9 cellular contexts compared by ENCODE assay signal in genomic region chr3:12797124-12797891, GRCh38. TPM values are rescaled to one million over a fixed set of nuclear protein-coding genes. Genes with fewer than 3 reads are reported as not detected.
DNase-seq lines count a peak whose midpoint lies in the region; ATAC-seq and TF ChIP-seq lines count a peak whose summit lies in the region.
"Had no signal": no experiment of that assay in that cellular context is flagged by ENCODE, and none has a peak within 500 bp of the region (broad histone marks: within the 10 kb centered on the region; RNA-seq: fewer than 3 reads in every experiment).

No MANE protein-coding gene starts in this region.

- H3K36me3 ChIP-seq in SK-N-SH (replicated peaks in 1 of 2; ENCODE audit: control insufficient read depth in 1 of 2, insufficient read depth in 2 of 2, low read length in 1 of 2) = no peaks in the 10 kb centered on the region
- H3K36me3 ChIP-seq in suprapubic skin = no peaks in the 10 kb centered on the region

- ATAC-seq in SK-N-SH treated with all-trans-retinoic acid at 6 μM for 48 hours (no peak), GM19463 (IDR thresholded peaks at IDR 0.05; ENCODE audit: unreplicated experiment) (no peak)

- CTCF ChIA-PET in SK-N-SH (lab: Yijun Ruan, JAX) = interaction anchor here (0.7 to 3.2 kb wide), 8 partner anchors 9 to 295 kb away, joined by 3 to 29 read pairs (median 4); no protein-coding TSS in a partner anchor
- CTCF ChIA-PET in Calu3 (lab: Charles Lee) = interaction anchor here (0.6 kb wide), 1 partner anchor 138 kb away, joined by 6 read pairs; no protein-coding TSS in a partner anchor

- peaks cover 7 to 11% of the 10 kb centered on the region in 2 donors for H3K4me1 Mint-ChIP-seq in immature natural killer cell
- no peaks in the 10 kb centered on the region for H3K4me1 Mint-ChIP-seq in Calu3 (ENCODE audit: low read depth, unreplicated experiment)

- POLR2A ChIA-PET in SK-N-SH (lab: Yijun Ruan, JAX) = interaction anchor here (1.7 kb wide), 1 partner anchor 13 kb away, joined by 9 read pairs; no protein-coding TSS in a partner anchor

- peaks cover 0 to 5% of the 10 kb centered on the region in 2 experiments; a peak in 2 of 4 replicates for H3K4me1 ChIP-seq in SK-N-SH (ENCODE audit: control insufficient read depth in 1 of 2, insufficient read depth in 2 of 2, low read depth in 1 of 2, low read length in 1 of 2)
- peaks cover 7% of the 10 kb centered on the region for H3K4me1 ChIP-seq in suprapubic skin

- H3K27me3 Mint-ChIP-seq in immature natural killer cell (ENCODE audit: low read depth in 3 of 3) = peaks cover 4 to 11% (median 6%) of the 10 kb centered on the region in 3 donors
- peaks cover 40% of the 10 kb centered on the region for H3K27me3 Mint-ChIP-seq in Calu3 (ENCODE audit: unreplicated experiment)

- TF ChIP-seq CTCF in SK-N-SH (IDR thresholded peaks at IDR 0.05) (no peak), astrocyte of the cerebellum (IDR thresholded peaks at IDR 0.05; ENCODE audit: low read depth, low read length, missing control alignments) (no peak), suprapubic skin (IDR thresholded peaks at IDR 0.05) (no peak), Calu3 (IDR thresholded peaks at IDR 0.05; ENCODE audit: unreplicated experiment) (no peak)

- H3K9me3 Mint-ChIP-seq in immature natural killer cell (no peaks in the 10 kb centered on the region), Calu3 (ENCODE audit: low read depth, unreplicated experiment) (no peaks in the 10 kb centered on the region)

- WGBS in SK-N-SH (ENCODE audit: low lambda C conversion rate) = 73% methylated on average over 17 of the region's 17 CpGs
- 58% methylated on average over 14 of the region's 17 CpGs for WGBS in suprapubic skin

- H4K20me1 ChIP-seq in SK-N-SH (ENCODE audit: insufficient read depth) = no peaks in the 10 kb centered on the region

- no peaks in the 10 kb centered on the region for H3K9me2 ChIP-seq in SK-N-SH

- H3K36me3 Mint-ChIP-seq in immature natural killer cell (no peaks in the 10 kb centered on the region), Calu3 (ENCODE audit: insufficient read depth, unreplicated experiment) (no peaks in the 10 kb centered on the region)

- intact Hi-C loops in Calu3 (cut with micrococcal nuclease; ENCODE audit: unreplicated experiment) = no loop called here

- 0 out of 2 replicates have a peak overlapping the region, but pooled peaks have one; percentile 74 for H3K4me2 ChIP-seq in SK-N-SH

- H3K9me3 ChIP-seq in SK-N-SH (no peaks in the 10 kb centered on the region), suprapubic skin (no peaks in the 10 kb centered on the region)

- peaks cover 3% of the 10 kb centered on the region for H3F3A ChIP-seq in SK-N-SH (replicated peaks; ENCODE audit: insufficient read depth)

- H3K4me3 Mint-ChIP-seq in immature natural killer cell = peak overlapping the region; percentile 25 to 90 (median 69)
- H3K4me3 Mint-ChIP-seq in Calu3 (ENCODE audit: low read depth, unreplicated experiment) = no peak overlapping the region

- no peak overlapping the region for H2AFZ ChIP-seq in SK-N-SH (ENCODE audit: low read depth)

- no peak overlapping the region for H3K9ac ChIP-seq in SK-N-SH

- no peaks in the 10 kb centered on the region for H3K79me2 ChIP-seq in SK-N-SH (ENCODE audit: insufficient read depth)

- no peak for DNase-seq in SK-N-SH
- no peak for DNase-seq in astrocyte of the cerebellum (ENCODE audit: low read depth)
- no peak for DNase-seq in immature natural killer cell
- no peak for DNase-seq in suprapubic skin (ENCODE audit: low spot score in 2 of 2)
- no peak for DNase-seq in Calu3
- DNase-seq in COLO668 (lab: John Stamatoyannopoulos, UW; ENCODE audit: unreplicated experiment) = no peak

- in situ Hi-C loops in astrocyte of the cerebellum (cut with HindIII; ENCODE audit: low sequenced_read_pairs) = no loop called here

- H3K27ac Mint-ChIP-seq in immature natural killer cell = peak overlapping the region in 2 of 6 donors; percentile 34 to 49
- no peak overlapping the region for H3K27ac Mint-ChIP-seq in Calu3 (ENCODE audit: unreplicated experiment)

- TF ChIP-seq RAD21 in SK-N-SH (IDR thresholded peaks at IDR 0.05; ENCODE audit: low read length) = no peak

- peak overlapping the region in 1 of 2 experiments; percentile 52; a peak in 2 of 4 replicates for H3K4me3 ChIP-seq in SK-N-SH (ENCODE audit: low read depth in 2 of 2, low read length in 1 of 2)
- peak overlapping the region; percentile 63 for H3K4me3 ChIP-seq in astrocyte of the cerebellum (ENCODE audit: low read depth, low read length)
- H3K4me3 ChIP-seq in suprapubic skin = peak overlapping the region; percentile 59

- no TSS peak for BruUV-seq in Calu3 (replicated peaks; lab: Mats Ljungman, UMichigan)

- TF ChIP-seq EP300 in SK-N-SH (IDR thresholded peaks at IDR 0.05; ENCODE audit: borderline replicate concordance in 1 of 2, low read depth in 1 of 2, low read length in 1 of 2) (no peak), suprapubic skin (IDR thresholded peaks at IDR 0.05) (no peak)

- no peak for TF ChIP-seq POLR2A in suprapubic skin (IDR thresholded peaks at IDR 0.05)

- H3K27ac ChIP-seq in SK-N-SH (ENCODE audit: low read depth in 2 of 2, low read length in 1 of 2) = peak overlapping the region in 1 of 2 experiments; percentile 44; a peak in 1 of 4 replicates
- H3K27ac ChIP-seq in suprapubic skin = peak overlapping the region; percentile 44

- H3K27me3 ChIP-seq in SK-N-SH (ENCODE audit: insufficient read depth) = no peaks in the 10 kb centered on the region
- no peaks in the 10 kb centered on the region for H3K27me3 ChIP-seq in suprapubic skin

TF ChIP-seq in SK-N-SH, 30 proteins besides CTCF, POLR2A, EP300 and RAD21 (continues in another document):
- TF ChIP-seq RCOR1 (IDR thresholded peaks at IDR 0.05; ENCODE audit: low read length) = no peak
- TF ChIP-seq FOXM1 (IDR thresholded peaks at IDR 0.05; ENCODE audit: low read depth) = no peak
- TF ChIP-seq JUND (IDR thresholded peaks at IDR 0.05) = no peak
- no peak for TF ChIP-seq TEAD4 (IDR thresholded peaks at IDR 0.05; ENCODE audit: borderline replicate concordance, insufficient read depth)
- no peak for TF ChIP-seq TCF12 (IDR thresholded peaks at IDR 0.05)
- TF ChIP-seq USF1 (IDR thresholded peaks at IDR 0.05; ENCODE audit: borderline replicate concordance, low read depth) = no peak
- no peak for TF ChIP-seq USF2 (IDR thresholded peaks at IDR 0.05; ENCODE audit: borderline replicate concordance, low read depth, low read length)
- no peak for TF ChIP-seq RFX5 (IDR thresholded peaks at IDR 0.05; ENCODE audit: low read length)

TF ChIP-seq in SK-N-SH treated with all-trans-retinoic acid at 6 μM for 48 hours, 23 proteins besides CTCF, POLR2A, EP300 and RAD21 (continues in another document):
- TF ChIP-seq TOX (CRISPR knock-in tag; IDR thresholded peaks at IDR 0.05; ENCODE audit: borderline replicate concordance) (no peak), ZNF565 (CRISPR knock-in tag; conservative IDR thresholded peaks at IDR 0.05; ENCODE audit: low read depth) (no peak), ARNTL (CRISPR knock-in tag; IDR thresholded peaks at IDR 0.05; ENCODE audit: borderline replicate concordance, low read depth) (no peak), RARB (CRISPR knock-in tag; IDR thresholded peaks at IDR 0.05) (no peak), BACH2 (CRISPR knock-in tag; IDR thresholded peaks at IDR 0.05; ENCODE audit: borderline replicate concordance) (no peak), OSR1 (CRISPR knock-in tag; IDR thresholded peaks at IDR 0.05) (no peak), ZFP3 (CRISPR knock-in tag; IDR thresholded peaks at IDR 0.05) (no peak), CSRNP3 (CRISPR knock-in tag; IDR thresholded peaks at IDR 0.05) (no peak), POU6F1 (CRISPR knock-in tag; IDR thresholded peaks at IDR 0.05; ENCODE audit: borderline replicate concordance, low read depth) (no peak), ISL1 (CRISPR knock-in tag; IDR thresholded peaks at IDR 0.05) (no peak)

RNA-seq across cellular contexts. Expression of gene CAND2, which starts 0.8 kb away (rescaled TPM):
- polyA plus RNA-seq in SK-N-SH (2012; rRNA removed) (1.5 TPM in 2 replicates), immature natural killer cell (1 to 10 TPM in 1 of 3 donors, under 1 TPM in 1, not detected in 1; 0.32 to 1.3 TPM)
- 0.91 and 1.3 TPM in 2 replicates for polyA plus RNA-seq in SK-N-SH (2012; cell fraction: cytosol; rRNA removed)
- 4.4 and 5.9 TPM in 2 replicates for polyA plus RNA-seq in SK-N-SH (2012; cell fraction: nucleus; rRNA removed)
- total RNA-seq in suprapubic skin (1 to 10 TPM; 1.0 to 1.4 (median 1.3) TPM), Calu3 (2022) (not detected in 2 replicates)

RNA-seq across cellular contexts. Expression of gene TMEM40, which starts 38.2 kb away (rescaled TPM):
- polyA plus RNA-seq in SK-N-SH (2012; rRNA removed) (0.05 and 0.11 TPM in 2 replicates), immature natural killer cell (1 to 10 TPM in 2 of 3 donors, not detected in 1; 3.3 to 7.0 TPM)
- 0.09 and 0.24 TPM in 2 replicates for polyA plus RNA-seq in SK-N-SH (2012; cell fraction: cytosol; rRNA removed)
- 0.02 and 0.06 TPM in 2 replicates for polyA plus RNA-seq in SK-N-SH (2012; cell fraction: nucleus; rRNA removed)
- total RNA-seq in suprapubic skin (10 to 100 TPM; 47.7 to 82.2 (median 63.8) TPM), Calu3 (2022) (0.42 and 0.98 TPM in 2 replicates)
- total RNA-seq: left colon had no signal

RNA-seq across cellular contexts. Expression of gene RPL32, which starts 44.1 kb away (rescaled TPM):
- 2,077 and 2,311 TPM in 2 replicates for polyA plus RNA-seq in SK-N-SH (2012; rRNA removed)
- polyA plus RNA-seq in SK-N-SH (2012; cell fraction: cytosol; rRNA removed) = 2,462 and 2,641 TPM in 2 replicates
- polyA plus RNA-seq in SK-N-SH (2012; cell fraction: nucleus; rRNA removed) = 576 and 604 TPM in 2 replicates
- polyA plus RNA-seq in immature natural killer cell = 1,000 to 10,000 TPM in 2 of 3 donors, 100 to 1,000 TPM in 1; 525 to 1,812 (median 1,173) TPM
- 1,000 to 10,000 TPM; 1,159 to 2,367 (median 1,696) TPM for total RNA-seq in suprapubic skin
- 1,117 and 1,222 TPM in 2 replicates for total RNA-seq in Calu3 (2022)

Comparison
In these comparisons a context has a peak if more than half of its experiments do, and no peak if none do; other contexts are left out.
1. RNA of gene TMEM40, which starts 38.2 kb away (total RNA-seq): 47.7 to 82.2 TPM in suprapubic skin; 0.42 to 0.98 TPM in Calu3; every median in the first group is over 10 times any median in the second.